8 cellular contexts compared by ENCODE assay signal in genomic region chr3:194396561-194396896, GRCh38. TPM values are rescaled to one million over a fixed set of nuclear protein-coding genes. Genes with fewer than 3 reads are reported as not detected.
DNase-seq lines count a peak whose midpoint lies in the region; ATAC-seq, FAIRE-seq and TF ChIP-seq lines count a peak whose summit lies in the region.
"Had no signal": no experiment of that assay in that cellular context is flagged by ENCODE, and none has a peak within 500 bp of the region (broad histone marks: within the 10 kb centered on the region; RNA-seq: fewer than 3 reads in every experiment).

No MANE protein-coding gene starts in this region.

- peaks cover 48% of the 10 kb centered on the region for H3K27me3 ChIP-seq in GM23338 (ENCODE audit: insufficient read depth)
- peaks cover 24% of the 10 kb centered on the region for H3K27me3 ChIP-seq in keratinocyte (ENCODE audit: control insufficient read depth, extremely low read depth, insufficient read depth, low read length)

- no peaks in the 10 kb centered on the region; the same call in 1 of the 2 replicates for H3K36me3 ChIP-seq in GM23338 (ENCODE audit: insufficient read depth)
- no peaks in the 10 kb centered on the region for H3K36me3 ChIP-seq in keratinocyte (ENCODE audit: control insufficient read depth in 2 of 2, extremely low read depth in 1 of 2, insufficient read depth in 2 of 2, low read length in 2 of 2)

- H2AFZ ChIP-seq in GM23338 = peak overlapping the region; percentile 100
- no peak overlapping the region for H2AFZ ChIP-seq in keratinocyte (ENCODE audit: control insufficient read depth, low read length)

- H4K20me1 ChIP-seq in GM23338 (replicated peaks; ENCODE audit: insufficient read depth) = no peaks in the 10 kb centered on the region
- H4K20me1 ChIP-seq in keratinocyte (ENCODE audit: control insufficient read depth, extremely low read depth, insufficient read depth, low read length) = no peaks in the 10 kb centered on the region

- no peaks in the 10 kb centered on the region for H3K9me2 ChIP-seq in GM23338 (ENCODE audit: insufficient read depth)

- H3K9me3 Mint-ChIP-seq in GM23338 = no peaks in the 10 kb centered on the region
- H3K9me3 Mint-ChIP-seq in activated CD8-positive, alpha-beta T cell treated with anti-CD3 and anti-CD28 coated beads for 36 hours = no peaks in the 10 kb centered on the region
- no peaks in the 10 kb centered on the region for H3K9me3 Mint-ChIP-seq in stimulated activated effector memory CD8-positive, alpha-beta T cell treated with anti-CD3 and anti-CD28 coated beads, Interleukin-12 subunit alpha, Interleukin-12 subunit beta, amount 100 ng/mL, for 72 hours
- H3K9me3 Mint-ChIP-seq in type B pancreatic cell = peaks cover under 1% of the 10 kb centered on the region

- H3K36me3 Mint-ChIP-seq in GM23338 (ENCODE audit: low read depth) = no peaks in the 10 kb centered on the region
- H3K36me3 Mint-ChIP-seq in activated CD8-positive, alpha-beta T cell treated with anti-CD3 and anti-CD28 coated beads for 36 hours (ENCODE audit: low read depth) = no peaks in the 10 kb centered on the region
- no peaks in the 10 kb centered on the region for H3K36me3 Mint-ChIP-seq in stimulated activated effector memory CD8-positive, alpha-beta T cell treated with anti-CD3 and anti-CD28 coated beads, Interleukin-12 subunit alpha, Interleukin-12 subunit beta, amount 100 ng/mL, for 72 hours
- H3K36me3 Mint-ChIP-seq in type B pancreatic cell = no peaks in the 10 kb centered on the region

- H3K4me2 ChIP-seq in GM23338 = peak overlapping the region; percentile 97
- peak overlapping the region; percentile 65 for H3K4me2 ChIP-seq in keratinocyte (ENCODE audit: control insufficient read depth, extremely low read depth, insufficient read depth, low read depth, low read length)

- no peak for FAIRE-seq in keratinocyte (lab: Jason Lieb, UNC)
- FAIRE-seq: G401.6 had no signal

- no peaks in the 10 kb centered on the region for H3K9me3 ChIP-seq in keratinocyte (ENCODE audit: control insufficient read depth, low read depth, low read length)

- H3K27me3 Mint-ChIP-seq in GM23338 (ENCODE audit: insufficient read depth, low read depth, poor library complexity) (peaks cover 40% of the 10 kb centered on the region), type B pancreatic cell (peaks cover 10% of the 10 kb centered on the region)
- peaks cover 18% of the 10 kb centered on the region for H3K27me3 Mint-ChIP-seq in activated CD8-positive, alpha-beta T cell treated with anti-CD3 and anti-CD28 coated beads for 36 hours

- H3K27ac ChIP-seq in GM23338 (ENCODE audit: low read depth) (no peak overlapping the region), keratinocyte (ENCODE audit: control insufficient read depth, insufficient read depth, low read length) (no peak overlapping the region)

- no peaks in the 10 kb centered on the region for H3K9me1 ChIP-seq in keratinocyte (ENCODE audit: control insufficient read depth, extremely low read depth, insufficient read depth, low read length)

- H3K4me1 ChIP-seq in GM23338 (ENCODE audit: insufficient read depth) (peaks cover 21% of the 10 kb centered on the region), keratinocyte (ENCODE audit: control insufficient read depth, extremely low read depth, insufficient read depth, low read length) (peaks cover 13% of the 10 kb centered on the region)

- no peak overlapping the region for H3K9ac ChIP-seq in keratinocyte (ENCODE audit: control insufficient read depth, extremely low read depth, insufficient read depth, low read length)

- POLR2A ChIA-PET in activated CD8-positive, alpha-beta T cell treated with anti-CD3 and anti-CD28 coated beads for 36 hours (lab: Charles Lee) = interaction anchor here (1.4 to 3.5 kb wide), 3 partner anchors 10 to 275 kb away, joined by 3 to 21 read pairs (median 4); partner anchors contain the start of gene LSG1

- H3F3A ChIP-seq in GM23338 (replicated peaks; ENCODE audit: low read depth) = peaks cover 7% of the 10 kb centered on the region; the same call in 1 of the 2 replicates

- intact Hi-C loops in activated CD8-positive, alpha-beta T cell treated with anti-CD3 and anti-CD28 coated beads for 36 hours (cut with micrococcal nuclease) = no loop called here

- CTCF ChIA-PET in activated CD8-positive, alpha-beta T cell treated with anti-CD3 and anti-CD28 coated beads for 36 hours (lab: Charles Lee) = interaction anchor here (0.6 to 15.5 kb wide), 8 partner anchors 10 to 198 kb away, joined by 3 to 188 read pairs (median 5); partner anchors contain the start of gene CPN2

- H3K4me1 Mint-ChIP-seq in GM23338 = peaks cover 21% of the 10 kb centered on the region
- H3K4me1 Mint-ChIP-seq in activated CD8-positive, alpha-beta T cell treated with anti-CD3 and anti-CD28 coated beads for 36 hours (ENCODE audit: low read depth) = peaks cover 55% of the 10 kb centered on the region
- peaks cover 40% of the 10 kb centered on the region for H3K4me1 Mint-ChIP-seq in stimulated activated effector memory CD8-positive, alpha-beta T cell treated with anti-CD3 and anti-CD28 coated beads, Interleukin-12 subunit alpha, Interleukin-12 subunit beta, amount 100 ng/mL, for 72 hours
- H3K4me1 Mint-ChIP-seq in type B pancreatic cell (ENCODE audit: unreplicated experiment) = peaks cover 18% of the 10 kb centered on the region

- H3K4me3 Mint-ChIP-seq in GM23338 (peak overlapping the region; percentile 72), type B pancreatic cell (no peak overlapping the region)
- peak overlapping the region; percentile 61 for H3K4me3 Mint-ChIP-seq in activated CD8-positive, alpha-beta T cell treated with anti-CD3 and anti-CD28 coated beads for 36 hours
- peak overlapping the region; percentile 76 for H3K4me3 Mint-ChIP-seq in stimulated activated effector memory CD8-positive, alpha-beta T cell treated with anti-CD3 and anti-CD28 coated beads, Interleukin-12 subunit alpha, Interleukin-12 subunit beta, amount 100 ng/mL, for 72 hours

- no peaks in the 10 kb centered on the region for H3K79me2 ChIP-seq in GM23338 (replicated peaks; ENCODE audit: insufficient read depth)
- H3K79me2 ChIP-seq in keratinocyte (ENCODE audit: control insufficient read depth, insufficient read depth, low read length) = no peaks in the 10 kb centered on the region

- DNase-seq in GM23338 (ENCODE audit: low spot score) = no peak
- no peak for DNase-seq in activated CD8-positive, alpha-beta T cell treated with anti-CD3 and anti-CD28 coated beads for 36 hours
- DNase-seq in keratinocyte (ENCODE audit: low read depth, low spot score) = no peak
- no peak for DNase-seq in stimulated activated effector memory CD8-positive, alpha-beta T cell treated with anti-CD3 and anti-CD28 coated beads, Interleukin-12 subunit alpha, Interleukin-12 subunit beta, amount 100 ng/mL, for 72 hours (ENCODE audit: low spot score in 2 of 2)
- DNase-seq in activated gamma-delta T cell (lab: John Stamatoyannopoulos, UW) = no peak
- DNase-seq in activated gamma-delta T cell treated with Interleukin-2 at 50 U/mL for 16 hours = no peak
- DNase-seq in type B pancreatic cell (ENCODE audit: extremely low spot score, unreplicated experiment) = no peak

- H3K27ac Mint-ChIP-seq in GM23338 (no peak overlapping the region), type B pancreatic cell (no peak overlapping the region)
- H3K27ac Mint-ChIP-seq in activated CD8-positive, alpha-beta T cell treated with anti-CD3 and anti-CD28 coated beads for 36 hours = peak overlapping the region; percentile 72
- H3K27ac Mint-ChIP-seq in stimulated activated effector memory CD8-positive, alpha-beta T cell treated with anti-CD3 and anti-CD28 coated beads, Interleukin-12 subunit alpha, Interleukin-12 subunit beta, amount 100 ng/mL, for 72 hours = peak overlapping the region; percentile 18

- ATAC-seq in GM23338 = peak; percentile 14
- no peak for ATAC-seq in activated CD8-positive, alpha-beta T cell treated with anti-CD3 and anti-CD28 coated beads for 36 hours
- no peak for ATAC-seq in stimulated activated effector memory CD8-positive, alpha-beta T cell treated with anti-CD3 and anti-CD28 coated beads, Interleukin-12 subunit alpha, Interleukin-12 subunit beta, amount 100 ng/mL, for 72 hours

- H3K4me3 ChIP-seq in GM23338 = peak overlapping the region; percentile 66
- H3K4me3 ChIP-seq in keratinocyte (ENCODE audit: control insufficient read depth in 2 of 3, extremely low read depth in 1 of 3, insufficient read depth in 2 of 3, low read depth in 1 of 3, low read length in 3 of 3) = no peak overlapping the region

- dilution Hi-C loops in keratinocyte (cut with MboI; ENCODE audit: extremely low pct_ligation_motif_present, low sequenced_read_pairs) = no loop called here

- no peak for TF ChIP-seq CTCF in GM23338 (conservative IDR thresholded peaks at IDR 0.05; ENCODE audit: low read depth in 2 of 2)
- TF ChIP-seq CTCF in activated CD8-positive, alpha-beta T cell treated with anti-CD3 and anti-CD28 coated beads for 36 hours (IDR thresholded peaks at IDR 0.05) = no peak
- no peak for TF ChIP-seq CTCF in keratinocyte (optimal IDR thresholded peaks at IDR 0.05 in 1 of 3, IDR thresholded peaks at IDR 0.05 in 1 of 3, conservative IDR thresholded peaks at IDR 0.05 in 1 of 3; ENCODE audit: extremely low read depth in 1 of 3, insufficient read depth in 2 of 3, low read length in 3 of 3)
- TF ChIP-seq CTCF in type B pancreatic cell (conservative IDR thresholded peaks at IDR 0.05) = no peak

RNA-seq across cellular contexts. Expression of gene GP5, which starts 2.5 kb away (rescaled TPM):
- 0.07 and 0.12 TPM in 2 replicates for total RNA-seq in GM23338 (2014; rRNA removed; shearing (Covaris generic))
- polyA plus RNA-seq in GM23338 (2016; fragmentation: Nextera tagmentation; extraction: Ambion mirVana) = 0.15 TPM in 1 of 2 replicates, not detected in the other
- total RNA-seq in activated CD8-positive, alpha-beta T cell treated with anti-CD3 and anti-CD28 coated beads for 36 hours = under 1 TPM; 0.72 to 0.83 TPM
- 0.02 to 0.05 TPM (median 0.04 TPM) in 3 replicates for polyA plus RNA-seq in keratinocyte
- polyA plus RNA-seq in keratinocyte (2011; ENCODE audit: low read depth) = not detected
- not detected in 2 replicates for polyA plus RNA-seq in keratinocyte (2011; cell fraction: cytosol; rRNA removed)
- polyA plus RNA-seq in keratinocyte (2011; cell fraction: nucleus; rRNA removed) = 0.22 and 0.25 TPM in 2 replicates
- polyA plus RNA-seq in keratinocyte (2012; ENCODE audit: low replicate concordance) = not detected in 2 replicates
- 0.10 to 0.29 TPM (median 0.13 TPM) in 3 replicates for polyA minus RNA-seq in keratinocyte
- not detected for polyA minus RNA-seq in keratinocyte (2011; cell fraction: cytosol; rRNA and poly(A)+ RNA removed)
- polyA minus RNA-seq in keratinocyte (2011; cell fraction: nucleus; rRNA and poly(A)+ RNA removed) = 0.53 and 0.85 TPM in 2 replicates
- total RNA-seq in type B pancreatic cell (ENCODE audit: low replicate concordance) = 0.10 TPM in 1 of 2 replicates, not detected in the other

RNA-seq across cellular contexts. Expression of gene LRRC15, which starts 27.0 kb away (rescaled TPM):
- total RNA-seq in GM23338 (2014; rRNA removed; shearing (Covaris generic)) = 0.14 TPM in 1 of 2 replicates, not detected in the other
- polyA plus RNA-seq in GM23338 (2016; fragmentation: Nextera tagmentation; extraction: Ambion mirVana) (0.05 TPM in 1 of 2 replicates, not detected in the other), keratinocyte (not detected in 3 replicates)
- not detected for total RNA-seq in activated CD8-positive, alpha-beta T cell treated with anti-CD3 and anti-CD28 coated beads for 36 hours
- polyA plus RNA-seq in keratinocyte (2011; ENCODE audit: low read depth) = not detected
- polyA plus RNA-seq in keratinocyte (2011; cell fraction: cytosol; rRNA removed) = not detected in 2 replicates
- not detected in 2 replicates for polyA plus RNA-seq in keratinocyte (2011; cell fraction: nucleus; rRNA removed)
- not detected in 2 replicates for polyA plus RNA-seq in keratinocyte (2012; ENCODE audit: low replicate concordance)
- polyA minus RNA-seq in keratinocyte = not detected in 3 replicates
- not detected for polyA minus RNA-seq in keratinocyte (2011; cell fraction: cytosol; rRNA and poly(A)+ RNA removed)
- polyA minus RNA-seq in keratinocyte (2011; cell fraction: nucleus; rRNA and poly(A)+ RNA removed) = not detected in 2 replicates
- total RNA-seq in type B pancreatic cell (ENCODE audit: low replicate concordance) = 0.05 and 0.07 TPM in 2 replicates

RNA-seq across cellular contexts. Expression of gene CPN2, which starts 45.4 kb away (rescaled TPM):
- total RNA-seq in GM23338 (2014; rRNA removed; shearing (Covaris generic)) = 0.14 TPM in 1 of 2 replicates, not detected in the other
- polyA plus RNA-seq in GM23338 (2016; fragmentation: Nextera tagmentation; extraction: Ambion mirVana) = 0.10 TPM in 1 of 2 replicates, not detected in the other
- not detected for total RNA-seq in activated CD8-positive, alpha-beta T cell treated with anti-CD3 and anti-CD28 coated beads for 36 hours
- not detected in 3 replicates for polyA plus RNA-seq in keratinocyte
- polyA plus RNA-seq in keratinocyte (2011; ENCODE audit: low read depth) = not detected
- not detected in 2 replicates for polyA plus RNA-seq in keratinocyte (2011; cell fraction: cytosol; rRNA removed)
- not detected in 2 replicates for polyA plus RNA-seq in keratinocyte (2011; cell fraction: nucleus; rRNA removed)
- not detected in 2 replicates for polyA plus RNA-seq in keratinocyte (2012; ENCODE audit: low replicate concordance)
- not detected in 3 replicates for polyA minus RNA-seq in keratinocyte
- polyA minus RNA-seq in keratinocyte (2011; cell fraction: cytosol; rRNA and poly(A)+ RNA removed) = not detected
- polyA minus RNA-seq in keratinocyte (2011; cell fraction: nucleus; rRNA and poly(A)+ RNA removed) = not detected in 2 replicates
- total RNA-seq in type B pancreatic cell (ENCODE audit: low replicate concordance) = not detected in 2 replicates

Comparison
In these comparisons a context has a peak if more than half of its experiments do, and no peak if none do; other contexts are left out.
1. H3K27ac Mint-ChIP-seq: peak in activated CD8-positive, alpha-beta T cell treated with anti-CD3 and anti-CD28 coated beads for 36 hours (single experiment) and stimulated activated effector memory CD8-positive, alpha-beta T cell treated with anti-CD3 and anti-CD28 coated beads, Interleukin-12 subunit alpha, Interleukin-12 subunit beta, amount 100 ng/mL, for 72 hours (single experiment); none in GM23338 (single experiment) and type B pancreatic cell (single experiment).